Comparison of ENCODE assay signal across 17 cellular contexts in genomic region chr7:2699289-2699620, GRCh38. TPM values are rescaled to one million over a fixed set of nuclear protein-coding genes. Genes with fewer than 3 reads are reported as not detected.
DNase-seq lines count a peak whose midpoint lies in the region; ATAC-seq, FAIRE-seq and TF ChIP-seq lines count a peak whose summit lies in the region.
"Had no signal": no experiment of that assay in that cellular context is flagged by ENCODE, and none has a peak within 500 bp of the region (broad histone marks: within the 10 kb centered on the region; RNA-seq: fewer than 3 reads in every experiment).

No MANE protein-coding gene starts in this region.

- no peak for ATAC-seq in activated naive CD8-positive, alpha-beta T cell treated with anti-CD3 and anti-CD28 coated beads, Interleukin-2, amount 10 ng/mL, durations not matched to agents 7 days and 5 days (ENCODE audit: low read depth)
- no peak for ATAC-seq in GM21360 (IDR thresholded peaks at IDR 0.05; ENCODE audit: unreplicated experiment)
- ATAC-seq: gastrocnemius medialis, left ventricle myocardium superior had no signal

- peak; percentile 82 for FAIRE-seq in urothelium cell line (lab: Jason Lieb, UNC)
- FAIRE-seq: endothelial cell of umbilical vein, TTC549 had no signal

- no peak for TF ChIP-seq CTCF in Loucy (conservative IDR thresholded peaks at IDR 0.05; ENCODE audit: low read length)

- H3K9ac ChIP-seq in Loucy (ENCODE audit: low read depth, low read length, poor library complexity, severe bottlenecking): peak overlapping the region; percentile 93

- POLR2A ChIA-PET in activated naive CD8-positive, alpha-beta T cell treated with anti-CD3 and anti-CD28 coated beads, Interleukin-2, amount 10 ng/mL, durations not matched to agents 7 days and 5 days (lab: Charles Lee): interaction anchor here (0.5 to 4.0 kb wide), 14 partner anchors 9 to 345 kb away, joined by 3 to 45 read pairs (median 4); no protein-coding TSS in a partner anchor

- no peaks in the 10 kb centered on the region for H3K9me3 Mint-ChIP-seq in activated naive CD4-positive, alpha-beta T cell treated with anti-CD3 and anti-CD28 coated beads for 36 hours
- no peaks in the 10 kb centered on the region for H3K9me3 Mint-ChIP-seq in activated naive CD8-positive, alpha-beta T cell treated with anti-CD3 and anti-CD28 coated beads, Interleukin-2, amount 10 ng/mL, durations not matched to agents 7 days and 5 days

- no peaks in the 10 kb centered on the region for H3K36me3 ChIP-seq in Loucy (ENCODE audit: insufficient read depth, low read length)
- H3K36me3 ChIP-seq: gastrocnemius medialis had no signal

- no peaks in the 10 kb centered on the region for H3K9me2 ChIP-seq in Loucy (replicated peaks; ENCODE audit: low read depth, low read length)

- peaks cover 25% of the 10 kb centered on the region; the same call in 1 of the 2 replicates for H3K79me2 ChIP-seq in Loucy (ENCODE audit: insufficient read depth, low read length)

- no peaks in the 10 kb centered on the region for H3K27me3 Mint-ChIP-seq in activated naive CD4-positive, alpha-beta T cell treated with anti-CD3 and anti-CD28 coated beads for 36 hours (ENCODE audit: low read depth)
- H3K27me3 Mint-ChIP-seq in activated naive CD8-positive, alpha-beta T cell treated with anti-CD3 and anti-CD28 coated beads, Interleukin-2, amount 10 ng/mL, durations not matched to agents 7 days and 5 days: peaks cover 39% of the 10 kb centered on the region

- CTCF ChIA-PET in activated naive CD4-positive, alpha-beta T cell treated with anti-CD3 and anti-CD28 coated beads for 36 hours (lab: Charles Lee): interaction anchor here (1.0 to 3.9 kb wide), 8 partner anchors 9 to 30 kb away, joined by 3 to 29 read pairs (median 6); no protein-coding TSS in a partner anchor

- peaks cover 20% of the 10 kb centered on the region for H3F3A ChIP-seq in Loucy (ENCODE audit: low read depth)

- H3K27me3 ChIP-seq in Loucy (ENCODE audit: insufficient read depth, low read length, poor library complexity, severe bottlenecking): no peaks in the 10 kb centered on the region
- H3K27me3 ChIP-seq: gastrocnemius medialis had no signal

- H3K4me1 Mint-ChIP-seq in activated naive CD4-positive, alpha-beta T cell treated with anti-CD3 and anti-CD28 coated beads for 36 hours (ENCODE audit: low read depth): peaks cover 19% of the 10 kb centered on the region
- H3K4me1 Mint-ChIP-seq in activated naive CD8-positive, alpha-beta T cell treated with anti-CD3 and anti-CD28 coated beads, Interleukin-2, amount 10 ng/mL, durations not matched to agents 7 days and 5 days: peaks cover 26% of the 10 kb centered on the region

- H2AFZ ChIP-seq in Loucy (ENCODE audit: low read length): no peak overlapping the region

- H3K4me2 ChIP-seq in Loucy (ENCODE audit: low read depth, low read length, poor library complexity, severe bottlenecking): peak overlapping the region; percentile 99
- H3K4me2 ChIP-seq: smooth muscle cell had no signal

- peaks cover 63% of the 10 kb centered on the region for H3K4me1 ChIP-seq in Loucy (ENCODE audit: insufficient read depth, low read length, poor library complexity, severe bottlenecking)
- H3K4me1 ChIP-seq: gastrocnemius medialis had no signal

- no peaks in the 10 kb centered on the region for H3K36me3 Mint-ChIP-seq in activated naive CD4-positive, alpha-beta T cell treated with anti-CD3 and anti-CD28 coated beads for 36 hours (ENCODE audit: low read depth)
- H3K36me3 Mint-ChIP-seq in activated naive CD8-positive, alpha-beta T cell treated with anti-CD3 and anti-CD28 coated beads, Interleukin-2, amount 10 ng/mL, durations not matched to agents 7 days and 5 days: no peaks in the 10 kb centered on the region

- no peak overlapping the region for H3K27ac Mint-ChIP-seq in activated naive CD4-positive, alpha-beta T cell treated with anti-CD3 and anti-CD28 coated beads for 36 hours
- peak overlapping the region; percentile 83 for H3K27ac Mint-ChIP-seq in activated naive CD8-positive, alpha-beta T cell treated with anti-CD3 and anti-CD28 coated beads, Interleukin-2, amount 10 ng/mL, durations not matched to agents 7 days and 5 days

- no peaks in the 10 kb centered on the region for H4K20me1 ChIP-seq in Loucy (ENCODE audit: insufficient read depth, low read length, poor library complexity, severe bottlenecking)

- intact Hi-C loops in activated naive CD4-positive, alpha-beta T cell treated with anti-CD3 and anti-CD28 coated beads for 36 hours (cut with micrococcal nuclease): no loop called here

- peak overlapping the region; percentile 23 for H3K4me3 Mint-ChIP-seq in activated naive CD4-positive, alpha-beta T cell treated with anti-CD3 and anti-CD28 coated beads for 36 hours
- peak overlapping the region; percentile 63 for H3K4me3 Mint-ChIP-seq in activated naive CD8-positive, alpha-beta T cell treated with anti-CD3 and anti-CD28 coated beads, Interleukin-2, amount 10 ng/mL, durations not matched to agents 7 days and 5 days

- H3K4me3 ChIP-seq in Loucy (ENCODE audit: low read length, poor library complexity, severe bottlenecking): peak overlapping the region; percentile 70
- H3K4me3 ChIP-seq: gastrocnemius medialis, smooth muscle cell had no signal

- no peak for DNase-seq in activated naive CD4-positive, alpha-beta T cell treated with anti-CD3 and anti-CD28 coated beads for 36 hours
- DNase-seq in activated naive CD4-positive, alpha-beta T cell treated with Interleukin-2 at 50 U/mL for 16 hours: no peak
- no peak for DNase-seq in activated naive CD8-positive, alpha-beta T cell treated with anti-CD3 and anti-CD28 coated beads, Interleukin-2, amount 10 ng/mL, durations not matched to agents 7 days and 5 days
- DNase-seq in urothelium cell line (ENCODE audit: low spot score): no peak
- DNase-seq in HuH-7.5 (ENCODE audit: low spot score): no peak
- DNase-seq in epidermal melanocyte (ENCODE audit: insufficient read length, low spot score): no peak
- DNase-seq: gastrocnemius medialis, left ventricle myocardium superior, NCI-H146, NCI-H2227 treated with DMSO at 0.1 percent for 48 hours, SIG-M5 had no signal

- no peaks in the 10 kb centered on the region for H3K9me3 ChIP-seq in Loucy (ENCODE audit: insufficient read depth, low read depth, low read length)
- H3K9me3 ChIP-seq: gastrocnemius medialis had no signal

RNA-seq across cellular contexts. Expression of gene AMZ1, which starts 11.3 kb away (rescaled TPM):
- total RNA-seq in activated naive CD4-positive, alpha-beta T cell treated with anti-CD3 and anti-CD28 coated beads for 36 hours: under 1 TPM; 0.36 to 0.47 TPM
- under 1 TPM; 0.17 TPM for total RNA-seq in activated naive CD8-positive, alpha-beta T cell treated with anti-CD3 and anti-CD28 coated beads, Interleukin-2, amount 10 ng/mL, durations not matched to agents 7 days and 5 days
- total RNA-seq: endothelial cell of umbilical vein, gastrocnemius medialis, LHCN-M2 had no signal
